Comparison of ENCODE assay signal across 1 cellular context in the genomic region with DNA sequence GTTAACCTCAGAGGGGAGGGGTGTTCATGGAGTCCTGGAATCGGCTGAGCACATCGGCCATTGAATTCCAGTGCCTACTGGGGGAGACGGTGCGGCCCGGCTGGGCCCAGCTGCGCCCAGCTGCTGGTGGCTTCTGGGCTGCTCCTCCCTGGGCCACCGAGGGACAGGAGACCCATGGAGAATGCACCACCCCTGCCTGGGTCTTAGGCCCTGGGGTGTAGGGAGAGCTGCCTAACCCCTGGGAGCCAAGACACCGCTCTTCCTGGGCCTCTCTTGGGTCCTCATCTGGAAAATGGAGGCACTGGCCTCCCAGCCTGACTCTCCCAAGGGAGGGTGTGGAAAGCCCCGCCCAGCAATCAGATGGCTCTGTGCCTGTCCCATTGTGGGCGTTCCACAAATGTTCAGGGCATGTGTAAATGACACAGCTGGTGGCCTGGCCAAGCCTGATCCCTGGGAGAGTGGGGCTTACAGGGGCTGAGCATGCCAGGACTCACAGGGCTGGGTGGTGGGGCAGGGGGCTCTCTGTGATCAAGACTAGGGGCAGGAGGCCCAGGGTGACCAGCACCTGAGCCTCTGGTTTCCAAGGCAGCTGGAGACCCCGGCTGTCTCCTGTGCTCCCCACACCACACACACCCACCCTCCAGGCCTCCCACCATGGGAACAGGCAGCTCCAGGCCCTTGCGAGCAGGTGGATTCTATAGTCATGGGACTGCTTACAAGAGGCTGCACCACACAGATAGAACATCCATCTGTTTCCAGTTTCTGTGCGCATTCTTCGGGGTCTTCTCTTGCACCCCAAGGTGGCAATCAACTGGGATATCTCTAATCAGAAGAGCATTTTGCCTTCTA.
TF ChIP-seq lines count a peak whose summit lies in the region.

No MANE protein-coding gene starts in this region.

TF ChIP-seq in K562, 482 proteins besides CTCF, POLR2A, EP300 and RAD21 (continued from another document):
- TF ChIP-seq, protein P1, sequence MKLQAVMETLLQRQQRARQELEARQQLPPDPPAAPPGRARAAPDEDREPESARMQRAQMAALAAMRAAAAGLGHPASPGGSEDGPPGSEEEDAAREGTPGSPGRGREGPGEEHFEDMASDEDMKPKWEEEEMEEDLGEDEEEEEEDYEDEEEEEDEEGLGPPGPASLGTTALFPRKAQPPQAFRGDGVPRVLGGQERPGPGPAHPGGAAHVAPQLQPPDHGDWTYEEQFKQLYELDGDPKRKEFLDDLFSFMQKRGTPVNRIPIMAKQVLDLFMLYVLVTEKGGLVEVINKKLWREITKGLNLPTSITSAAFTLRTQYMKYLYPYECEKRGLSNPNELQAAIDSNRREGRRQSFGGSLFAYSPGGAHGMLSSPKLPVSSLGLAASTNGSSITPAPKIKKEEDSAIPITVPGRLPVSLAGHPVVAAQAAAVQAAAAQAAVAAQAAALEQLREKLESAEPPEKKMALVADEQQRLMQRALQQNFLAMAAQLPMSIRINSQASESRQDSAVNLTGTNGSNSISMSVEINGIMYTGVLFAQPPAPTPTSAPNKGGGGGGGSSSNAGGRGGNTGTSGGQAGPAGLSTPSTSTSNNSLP (IDR thresholded peaks at IDR 0.05; ENCODE audit: borderline replicate concordance, low read depth, low read length) = no peak
- TF ChIP-seq KDM2B (CRISPR knock-in tag; IDR thresholded peaks at IDR 0.05) (no peak), XRCC5 (IDR thresholded peaks at IDR 0.05; ENCODE audit: low read depth, low read length) (no peak)
- TF ChIP-seq, protein P2, sequence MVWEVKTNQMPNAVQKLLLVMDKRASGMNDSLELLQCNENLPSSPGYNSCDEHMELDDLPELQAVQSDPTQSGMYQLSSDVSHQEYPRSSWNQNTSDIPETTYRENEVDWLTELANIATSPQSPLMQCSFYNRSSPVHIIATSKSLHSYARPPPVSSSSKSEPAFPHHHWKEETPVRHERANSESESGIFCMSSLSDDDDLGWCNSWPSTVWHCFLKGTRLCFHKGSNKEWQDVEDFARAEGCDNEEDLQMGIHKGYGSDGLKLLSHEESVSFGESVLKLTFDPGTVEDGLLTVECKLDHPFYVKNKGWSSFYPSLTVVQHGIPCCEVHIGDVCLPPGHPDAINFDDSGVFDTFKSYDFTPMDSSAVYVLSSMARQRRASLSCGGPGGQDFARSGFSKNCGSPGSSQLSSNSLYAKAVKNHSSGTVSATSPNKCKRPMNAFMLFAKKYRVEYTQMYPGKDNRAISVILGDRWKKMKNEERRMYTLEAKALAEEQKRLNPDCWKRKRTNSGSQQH (CRISPR knock-in tag; IDR thresholded peaks at IDR 0.05) = no peak
- TF ChIP-seq, protein P3, sequence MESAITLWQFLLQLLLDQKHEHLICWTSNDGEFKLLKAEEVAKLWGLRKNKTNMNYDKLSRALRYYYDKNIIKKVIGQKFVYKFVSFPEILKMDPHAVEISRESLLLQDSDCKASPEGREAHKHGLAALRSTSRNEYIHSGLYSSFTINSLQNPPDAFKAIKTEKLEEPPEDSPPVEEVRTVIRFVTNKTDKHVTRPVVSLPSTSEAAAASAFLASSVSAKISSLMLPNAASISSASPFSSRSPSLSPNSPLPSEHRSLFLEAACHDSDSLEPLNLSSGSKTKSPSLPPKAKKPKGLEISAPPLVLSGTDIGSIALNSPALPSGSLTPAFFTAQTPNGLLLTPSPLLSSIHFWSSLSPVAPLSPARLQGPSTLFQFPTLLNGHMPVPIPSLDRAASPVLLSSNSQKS (CRISPR knock-in tag; IDR thresholded peaks at IDR 0.05) = no peak
